ENCODE assay signal across 24 cellular contexts in the genomic region with DNA sequence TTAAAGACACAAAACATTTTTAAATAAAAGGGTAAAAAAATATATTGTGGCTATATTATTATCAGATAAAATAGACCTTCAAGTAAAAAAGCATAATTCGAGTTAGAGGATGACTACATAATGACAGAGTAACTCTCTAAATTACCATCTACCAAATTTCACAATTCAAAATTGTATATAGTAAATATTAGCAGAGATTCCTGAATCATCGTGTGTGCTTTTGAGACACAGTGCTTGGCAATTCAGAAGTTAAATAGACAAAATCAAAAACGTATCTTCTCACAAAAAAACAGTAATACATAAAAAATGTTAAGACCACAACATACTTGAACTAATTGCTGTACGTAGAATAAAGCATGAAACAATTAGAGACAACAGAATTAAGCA.
DNase-seq lines count a peak whose midpoint lies in the region; ATAC-seq and TF ChIP-seq lines count a peak whose summit lies in the region.
"Had no signal": no experiment of that assay in that cellular context is flagged by ENCODE, and none has a peak within 500 bp of the region (broad histone marks: within the 10 kb centered on the region; RNA-seq: fewer than 3 reads in every experiment).

No MANE protein-coding gene starts in this region.

- H3K9ac ChIP-seq in HCT116 (ENCODE audit: low read length) (no peak overlapping the region), SK-N-SH (no peak overlapping the region)
- H3K9ac ChIP-seq: parathyroid adenoma had no signal

- peak overlapping the region; percentile 97 for H2AFZ ChIP-seq in HCT116 (ENCODE audit: low read depth, low read length, poor library complexity, severe bottlenecking)
- H2AFZ ChIP-seq in SK-N-SH (ENCODE audit: low read depth), result no peak overlapping the region
- H2AFZ ChIP-seq: parathyroid adenoma had no signal

- no peak overlapping the region for H3K27ac ChIP-seq in HCT116 (ENCODE audit: low read depth, low read length)
- no peak overlapping the region for H3K27ac ChIP-seq in CD8-positive, alpha-beta memory T cell (ENCODE audit: low read depth, low read length)
- H3K27ac ChIP-seq in SK-N-SH (ENCODE audit: low read depth in 2 of 2, low read length in 1 of 2), result no peak overlapping the region
- H3K27ac ChIP-seq: parathyroid adenoma, VCaP had no signal

- H3K9me3 Mint-ChIP-seq in CD8-positive, alpha-beta memory T cell, result no peaks in the 10 kb centered on the region
- H3K9me3 Mint-ChIP-seq: naive thymus-derived CD8-positive, alpha-beta T cell; stimulated activated naive CD8-positive, alpha-beta T cell treated with anti-CD3 and anti-CD28 coated beads, Interleukin-15, Interleukin-2, amounts not matched to agents 100 ng/mL and 50 ng/mL, for 24 hours had no signal

- peaks cover 0 to 4% of the 10 kb centered on the region in 2 donors for H3K27me3 Mint-ChIP-seq in CD8-positive, alpha-beta memory T cell

- H3K36me3 Mint-ChIP-seq in CD8-positive, alpha-beta memory T cell, result no peaks in the 10 kb centered on the region
- H3K36me3 Mint-ChIP-seq: naive thymus-derived CD8-positive, alpha-beta T cell had no signal

- H3K9me3 ChIP-seq in HCT116 (ENCODE audit: control insufficient read depth in 1 of 2, insufficient read depth in 1 of 2, low read depth in 1 of 2, low read length in 2 of 2) (no peaks in the 10 kb centered on the region), SK-N-SH (no peaks in the 10 kb centered on the region)
- H3K9me3 ChIP-seq in CD8-positive, alpha-beta memory T cell (ENCODE audit: low read length), result no peaks in the 10 kb centered on the region
- H3K9me3 ChIP-seq: tibial nerve had no signal

- H3K79me2 ChIP-seq in HCT116 (ENCODE audit: insufficient read depth, low read length) (no peaks in the 10 kb centered on the region), SK-N-SH (ENCODE audit: insufficient read depth) (no peaks in the 10 kb centered on the region)
- H3K79me2 ChIP-seq: parathyroid adenoma had no signal

- RAD21 ChIA-PET in HCT116 (lab: Charles Lee; ENCODE audit: low non-redundant PET in 1 of 2, low total read pairs in 2 of 2, uncharacterized antibody in 2 of 2, unreplicated experiment in 2 of 2), result no interaction called here

- CTCF ChIA-PET in HCT116 (lab: Charles Lee) (interaction anchor here (1.1 kb wide), 1 partner anchor 108 kb away, joined by 4 read pairs; no protein-coding TSS in a partner anchor), SK-N-SH (lab: Yijun Ruan, JAX) (no interaction called here)
- CTCF ChIA-PET in CD8-positive, alpha-beta memory T cell (lab: Charles Lee), result no interaction called here

- H3K27ac Mint-ChIP-seq in CD8-positive, alpha-beta memory T cell, result no peak overlapping the region
- H3K27ac Mint-ChIP-seq: naive thymus-derived CD8-positive, alpha-beta T cell; stimulated activated naive CD8-positive, alpha-beta T cell treated with anti-CD3 and anti-CD28 coated beads, Interleukin-15, Interleukin-2, amounts not matched to agents 100 ng/mL and 50 ng/mL, for 24 hours; T-helper 17 cell had no signal

- H3K4me3 ChIP-seq in HCT116 (replicated peaks in 1 of 2; ENCODE audit: low read depth in 1 of 2, low read length in 2 of 2) (no peak overlapping the region), foreskin fibroblast (ENCODE audit: low read depth in 1 of 2, low read length in 2 of 2) (no peak overlapping the region), SK-N-SH (ENCODE audit: low read depth in 2 of 2, low read length in 1 of 2) (no peak overlapping the region)
- H3K4me3 ChIP-seq in CD8-positive, alpha-beta memory T cell (ENCODE audit: low read length), result no peak overlapping the region
- H3K4me3 ChIP-seq: lung, tibial nerve had no signal

- 4% methylated on average over 4 of the region's 4 CpGs for WGBS in SK-N-SH (ENCODE audit: low lambda C conversion rate)

- DNase-seq in HCT116 (ENCODE audit: low read depth, low spot score) (no peak), amniotic epithelial cell (ENCODE audit: low read depth) (peak; percentile 53), foreskin fibroblast (peak; percentile 32 to 64), midbrain (lab: John Stamatoyannopoulos, UW) (no peak), SK-N-SH (no peak)
- no peak for DNase-seq in CD8-positive, alpha-beta memory T cell
- DNase-seq: activated CD4-positive, alpha-beta T cell treated with anti-CD3 and anti-CD28 coated beads, Interleukin-2, amount 50 U/mL, for 1 hour; activated CD8-positive, alpha-beta memory T cell treated with anti-CD3 and anti-CD28 coated beads, Interleukin-2, amount 50 U/mL, for 48 hours; anterior cingulate cortex; cerebellar nuclear complex; DMS153; effector CD8-positive, alpha-beta T cell; Karpas-422; naive thymus-derived CD8-positive, alpha-beta T cell; NCI-H1105; NCI-H69; stimulated activated CD4-positive, alpha-beta T cell treated with anti-CD3 and anti-CD28 coated beads, Interleukin-2, amount 100 ng/mL, for 48 hours; T-helper 17 cell had no signal

- H3F3A ChIP-seq in SK-N-SH (replicated peaks; ENCODE audit: insufficient read depth), result no peaks in the 10 kb centered on the region

- H3K27me3 ChIP-seq in HCT116 (ENCODE audit: insufficient read depth, low read length) (no peaks in the 10 kb centered on the region), SK-N-SH (ENCODE audit: insufficient read depth) (peaks cover 7% of the 10 kb centered on the region; the same call in 1 of the 2 replicates)
- H3K27me3 ChIP-seq in CD8-positive, alpha-beta memory T cell (ENCODE audit: insufficient read depth, low read length, poor library complexity, severe bottlenecking), result no peaks in the 10 kb centered on the region
- H3K27me3 ChIP-seq: tibial nerve had no signal

- no peaks in the 10 kb centered on the region for H4K20me1 ChIP-seq in HCT116 (ENCODE audit: insufficient read depth)
- H4K20me1 ChIP-seq in SK-N-SH (ENCODE audit: insufficient read depth), result no peaks in the 10 kb centered on the region

- POLR2A ChIA-PET in HCT116 (lab: Charles Lee), result no interaction called here
- POLR2A ChIA-PET in CD8-positive, alpha-beta memory T cell (lab: Charles Lee), result no interaction called here
- POLR2A ChIA-PET in SK-N-SH (lab: Yijun Ruan, JAX), result no interaction called here

- no peak for TF ChIP-seq EP300 in SK-N-SH (IDR thresholded peaks at IDR 0.05; ENCODE audit: borderline replicate concordance in 1 of 2, low read depth in 1 of 2, low read length in 1 of 2)

- H3K4me1 Mint-ChIP-seq in CD8-positive, alpha-beta memory T cell, result no peaks in the 10 kb centered on the region
- H3K4me1 Mint-ChIP-seq: T-helper 17 cell had no signal

- TF ChIP-seq RAD21 in HCT116 (IDR thresholded peaks at IDR 0.05; ENCODE audit: low read depth) (no peak), SK-N-SH (IDR thresholded peaks at IDR 0.05; ENCODE audit: low read length) (no peak)

- H3K4me1 ChIP-seq in HCT116 (ENCODE audit: control insufficient read depth in 1 of 2, insufficient read depth in 2 of 2, low read length in 2 of 2) (peaks cover 8 to 37% of the 10 kb centered on the region in 2 experiments), SK-N-SH (ENCODE audit: control insufficient read depth in 1 of 2, insufficient read depth in 2 of 2, low read depth in 1 of 2, low read length in 1 of 2) (no peaks in the 10 kb centered on the region; a peak in 2 of 4 replicates)
- H3K4me1 ChIP-seq in CD8-positive, alpha-beta memory T cell (ENCODE audit: insufficient read depth, low read length), result no peaks in the 10 kb centered on the region
- H3K4me1 ChIP-seq: parathyroid adenoma had no signal

- intact Hi-C loops in HCT116 (cut with micrococcal nuclease), result no loop called here

- no TSS peak for BruUV-seq in HCT116 (replicated peaks; lab: Mats Ljungman, UMichigan)

- H3K4me3 Mint-ChIP-seq in CD8-positive, alpha-beta memory T cell, result no peak overlapping the region
- H3K4me3 Mint-ChIP-seq: naive thymus-derived CD8-positive, alpha-beta T cell; stimulated activated naive CD8-positive, alpha-beta T cell treated with anti-CD3 and anti-CD28 coated beads, Interleukin-15, Interleukin-2, amounts not matched to agents 100 ng/mL and 50 ng/mL, for 24 hours; T-helper 17 cell had no signal

- peak overlapping the region; percentile 52 for H3K4me2 ChIP-seq in HCT116 (ENCODE audit: low read length)
- no peak overlapping the region for H3K4me2 ChIP-seq in SK-N-SH

- TF ChIP-seq CTCF in HCT116 (IDR thresholded peaks at IDR 0.05 in 2 of 3, conservative IDR thresholded peaks at IDR 0.05 in 1 of 3; ENCODE audit: borderline replicate concordance in 1 of 3, insufficient read depth in 1 of 3, low read depth in 2 of 3, low read length in 2 of 3) (no peak), foreskin fibroblast (IDR thresholded peaks at IDR 0.05; ENCODE audit: low read depth, low read length) (no peak), SK-N-SH (IDR thresholded peaks at IDR 0.05) (no peak)

- ATAC-seq in HCT116 (no peak), GM21528 (IDR thresholded peaks at IDR 0.05; ENCODE audit: low FRiP score, unreplicated experiment) (no peak)
- ATAC-seq: naive thymus-derived CD8-positive, alpha-beta T cell; T-helper 17 cell had no signal

- TF ChIP-seq POLR2A in HCT116 (IDR thresholded peaks at IDR 0.05; ENCODE audit: borderline replicate concordance, extremely low read depth, insufficient read depth, insufficient read length), result no peak

- H3K9me2 ChIP-seq in HCT116 (ENCODE audit: insufficient read depth), result no peaks in the 10 kb centered on the region
- 0 out of 2 replicates have a peak, but pooled peaks cover 4% of the 10 kb centered on the region for H3K9me2 ChIP-seq in SK-N-SH

- H3K36me3 ChIP-seq in HCT116 (ENCODE audit: control insufficient read depth in 1 of 2, insufficient read depth in 2 of 2, low read length in 2 of 2) (no peaks in the 10 kb centered on the region), SK-N-SH (replicated peaks in 1 of 2; ENCODE audit: control insufficient read depth in 1 of 2, insufficient read depth in 2 of 2, low read length in 1 of 2) (no peaks in the 10 kb centered on the region)
- H3K36me3 ChIP-seq in CD8-positive, alpha-beta memory T cell (ENCODE audit: insufficient read depth, low read length), result no peaks in the 10 kb centered on the region
- H3K36me3 ChIP-seq: tibial nerve had no signal

TF ChIP-seq in HCT116, 20 proteins besides CTCF, POLR2A, EP300 and RAD21 (continues in another document):
- TF ChIP-seq SRF (IDR thresholded peaks at IDR 0.05; ENCODE audit: low read depth) (0 out of 2 replicates have a peak, but pooled peaks have one; percentile 6), SIN3A (IDR thresholded peaks at IDR 0.05; ENCODE audit: low read depth) (peak; percentile 48; the same call in 1 of the 2 replicates)
- TF ChIP-seq, protein P1, sequence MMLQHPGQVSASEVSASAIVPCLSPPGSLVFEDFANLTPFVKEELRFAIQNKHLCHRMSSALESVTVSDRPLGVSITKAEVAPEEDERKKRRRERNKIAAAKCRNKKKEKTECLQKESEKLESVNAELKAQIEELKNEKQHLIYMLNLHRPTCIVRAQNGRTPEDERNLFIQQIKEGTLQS (IDR thresholded peaks at IDR 0.05), result no peak

TF ChIP-seq in SK-N-SH, 30 proteins besides CTCF, POLR2A, EP300 and RAD21:
- no peak for TF ChIP-seq RXRA (IDR thresholded peaks at IDR 0.05; ENCODE audit: borderline replicate concordance, low read depth)
- TF ChIP-seq TCF12 (IDR thresholded peaks at IDR 0.05), result no peak
- no peak for TF ChIP-seq RFX5 (IDR thresholded peaks at IDR 0.05; ENCODE audit: low read length)
- no peak for TF ChIP-seq ELF1 (IDR thresholded peaks at IDR 0.05)
- TF ChIP-seq EZH2phosphoT487 (IDR thresholded peaks at IDR 0.05; ENCODE audit: borderline replicate concordance, low read depth), result no peak

Comparison
In these comparisons a context has a peak if more than half of its experiments do, and no peak if none do; other contexts are left out.
1. DNase-seq: peak in amniotic epithelial cell (single experiment) and foreskin fibroblast (2 of 2); none in HCT116 (single experiment), CD8-positive, alpha-beta memory T cell (0 of 5), midbrain (single experiment) and SK-N-SH (single experiment).
2. Of the 11 proteins assayed by ChIP-seq in both SK-N-SH and HCT116: peak only in SK-N-SH: none; only in HCT116: SIN3A; in both: none; in neither: 10.